In the genomic region with DNA sequence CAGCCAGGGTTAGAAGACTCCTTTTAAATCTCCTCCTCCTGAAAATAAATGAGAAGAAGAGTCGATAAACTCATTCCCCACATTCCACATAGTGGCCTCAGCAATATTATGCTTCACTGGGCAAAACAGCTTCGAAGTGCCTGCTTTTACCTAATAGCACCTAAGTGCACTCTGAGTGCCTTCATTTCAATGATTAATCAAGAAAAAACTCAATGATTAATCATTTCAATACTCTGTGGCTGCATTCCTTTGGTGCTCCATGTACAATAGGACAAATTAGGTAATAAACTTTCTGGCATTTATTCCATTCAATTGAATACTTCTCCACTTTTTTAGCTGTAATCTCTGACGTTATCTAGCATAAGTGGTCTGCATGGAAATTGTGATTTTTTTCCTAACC, we compare ENCODE assay signal across 15 cellular contexts.
DNase-seq lines count a peak whose midpoint lies in the region; ATAC-seq and TF ChIP-seq lines count a peak whose summit lies in the region.
"Had no signal": no experiment of that assay in that cellular context is flagged by ENCODE, and none has a peak within 500 bp of the region (broad histone marks: within the 10 kb centered on the region; RNA-seq: fewer than 3 reads in every experiment).

No MANE protein-coding gene starts in this region.

- peaks cover 8% of the 10 kb centered on the region for H3K27me3 Mint-ChIP-seq in stimulated activated naive CD8-positive, alpha-beta T cell treated with anti-CD3 and anti-CD28 coated beads, Interleukin-15, Interleukin-2, amounts not matched to agents 100 ng/mL and 50 ng/mL, for 24 hours
- H3K27me3 Mint-ChIP-seq in stimulated activated naive CD8-positive, alpha-beta T cell treated with anti-CD3 and anti-CD28 coated beads, Interleukin-15, amount 100 ng/mL, for 72 hours = peaks cover 16% of the 10 kb centered on the region

- peaks cover 57% of the 10 kb centered on the region for H3K4me1 Mint-ChIP-seq in stimulated activated naive CD8-positive, alpha-beta T cell treated with anti-CD3 and anti-CD28 coated beads, Interleukin-15, Interleukin-2, amounts not matched to agents 100 ng/mL and 50 ng/mL, for 24 hours (ENCODE audit: low read depth)
- H3K4me1 Mint-ChIP-seq in stimulated activated naive CD8-positive, alpha-beta T cell treated with anti-CD3 and anti-CD28 coated beads, Interleukin-15, amount 100 ng/mL, for 72 hours = peaks cover 58% of the 10 kb centered on the region

- intact Hi-C loops in mammary epithelial cell (cut with micrococcal nuclease) = loop anchor here (5.0 kb wide), 1 partner anchor 251 kb away; no protein-coding TSS in a partner anchor
- intact Hi-C loops in lower lobe of right lung (cut with DNase I) = no loop called here
- intact Hi-C loops in heart left ventricle (cut with DNase I) = no loop called here

- H3K4me1 ChIP-seq in mammary epithelial cell (ENCODE audit: insufficient read depth, low read length) (peaks cover 36% of the 10 kb centered on the region), lower lobe of right lung (peaks cover 9% of the 10 kb centered on the region), heart left ventricle (peaks cover 0 to 15% (median 5%) of the 10 kb centered on the region in 12 donors)

- no peak overlapping the region for H3K9ac ChIP-seq in mammary epithelial cell (ENCODE audit: insufficient read depth, low read length)

- WGBS in mammary epithelial cell (ENCODE audit: low coverage, missing lambda C conversion rate) = 2% methylated on average over 3 of the region's 3 CpGs
- 81 to 89% (median 86%) methylated on average over 3 of the region's 3 CpGs for whole genome bisulfite sequencing in heart left ventricle, 4 donors

- no peaks in the 10 kb centered on the region for H3K79me2 ChIP-seq in mammary epithelial cell (ENCODE audit: insufficient read depth, low read length)

- ATAC-seq in stimulated activated naive CD8-positive, alpha-beta T cell treated with anti-CD3 and anti-CD28 coated beads, Interleukin-15, amount 100 ng/mL, for 72 hours = no peak
- ATAC-seq in lower lobe of right lung = peak; percentile 61 to 78
- no peak for ATAC-seq in heart left ventricle
- no peak for ATAC-seq in HG02938 (IDR thresholded peaks at IDR 0.05; ENCODE audit: unreplicated experiment)
- no peak for ATAC-seq in HG03378 (IDR thresholded peaks at IDR 0.05; ENCODE audit: unreplicated experiment)

- peak overlapping the region; percentile 28 for H2AFZ ChIP-seq in mammary epithelial cell (ENCODE audit: low read depth, low read length)

- no peak overlapping the region for H3K4me3 Mint-ChIP-seq in stimulated activated naive CD8-positive, alpha-beta T cell treated with anti-CD3 and anti-CD28 coated beads, Interleukin-15, Interleukin-2, amounts not matched to agents 100 ng/mL and 50 ng/mL, for 24 hours
- no peak overlapping the region for H3K4me3 Mint-ChIP-seq in stimulated activated naive CD8-positive, alpha-beta T cell treated with anti-CD3 and anti-CD28 coated beads, Interleukin-15, amount 100 ng/mL, for 72 hours

- in situ Hi-C loops in mammary epithelial cell (cut with MboI; ENCODE audit: low sequenced_read_pairs in 2 of 2) = loop anchor here in 1 of 2 donors (10.0 kb wide), 1 partner anchor 248 kb away; no protein-coding TSS in a partner anchor

- peak overlapping the region; percentile 87 for H3K27ac ChIP-seq in mammary epithelial cell (ENCODE audit: insufficient read depth, low read depth, low read length)
- no peak overlapping the region for H3K27ac ChIP-seq in lower lobe of right lung
- no peak overlapping the region for H3K27ac ChIP-seq in heart left ventricle

- no peak for TF ChIP-seq POLR2A in heart left ventricle (IDR thresholded peaks at IDR 0.05)

- no peaks in the 10 kb centered on the region for H4K20me1 ChIP-seq in mammary epithelial cell (ENCODE audit: insufficient read depth, low read length)

- peaks cover 8% of the 10 kb centered on the region for H3K9me3 Mint-ChIP-seq in stimulated activated naive CD8-positive, alpha-beta T cell treated with anti-CD3 and anti-CD28 coated beads, Interleukin-15, Interleukin-2, amounts not matched to agents 100 ng/mL and 50 ng/mL, for 24 hours
- peaks cover 7 to 8% of the 10 kb centered on the region in 2 donors for H3K9me3 Mint-ChIP-seq in stimulated activated naive CD8-positive, alpha-beta T cell treated with anti-CD3 and anti-CD28 coated beads, Interleukin-15, amount 100 ng/mL, for 72 hours

- H3K36me3 ChIP-seq in mammary epithelial cell (ENCODE audit: insufficient read depth, low read length) (no peaks in the 10 kb centered on the region), lower lobe of right lung (no peaks in the 10 kb centered on the region), heart left ventricle (no peaks in the 10 kb centered on the region)

- H3K4me2 ChIP-seq in mammary epithelial cell (ENCODE audit: insufficient read depth, low read depth, low read length) = peak overlapping the region; percentile 46

- TF ChIP-seq CTCF in mammary epithelial cell (conservative IDR thresholded peaks at IDR 0.05 in 1 of 2, IDR thresholded peaks at IDR 0.05 in 1 of 2; ENCODE audit: extremely low read depth in 1 of 2, insufficient read depth in 1 of 2, low read depth in 1 of 2, low read length in 2 of 2) (no peak), lower lobe of right lung (IDR thresholded peaks at IDR 0.05) (no peak), heart left ventricle (IDR thresholded peaks at IDR 0.05) (no peak)

- CTCF ChIA-PET in mammary epithelial cell (lab: Charles Lee; ENCODE audit: low non-redundant PET) = interaction anchor here (0.6 kb wide), 2 partner anchors 28 to 38 kb away, joined by 5 to 9 read pairs; no protein-coding TSS in a partner anchor

- peak overlapping the region; percentile 92 for H3K27ac Mint-ChIP-seq in stimulated activated naive CD8-positive, alpha-beta T cell treated with anti-CD3 and anti-CD28 coated beads, Interleukin-15, Interleukin-2, amounts not matched to agents 100 ng/mL and 50 ng/mL, for 24 hours
- H3K27ac Mint-ChIP-seq in stimulated activated naive CD8-positive, alpha-beta T cell treated with anti-CD3 and anti-CD28 coated beads, Interleukin-15, amount 100 ng/mL, for 72 hours = no peak overlapping the region

- DNase-seq in stimulated activated naive CD8-positive, alpha-beta T cell treated with anti-CD3 and anti-CD28 coated beads, Interleukin-15, amount 100 ng/mL, for 72 hours = no peak
- DNase-seq in mammary epithelial cell (peak; percentile 83), lower lobe of right lung (no peak), heart left ventricle (no peak), dermis blood vessel endothelial cell (no peak)
- DNase-seq: activated CD4-positive, alpha-beta T cell treated with anti-CD3 and anti-CD28 coated beads for 1 hour; activated naive CD4-positive, alpha-beta T cell; GF-D8; GOT3; NCI-H524; occipital lobe; SHP77 treated with DMSO at 0.1 percent for 48 hours had no signal

- dilution Hi-C loops in mammary epithelial cell (cut with HindIII; ENCODE audit: low sequenced_read_pairs) = loop anchor here (5.0 to 10.0 kb wide), 2 partner anchors 41 to 248 kb away; no protein-coding TSS in a partner anchor

- BruUV-seq in mammary epithelial cell (replicated peaks; lab: Mats Ljungman, UMichigan) = no TSS peak

- H3K4me3 ChIP-seq in mammary epithelial cell (replicated peaks in 1 of 3; ENCODE audit: insufficient read depth in 1 of 3, low read depth in 2 of 3, low read length in 3 of 3) = no peak overlapping the region
- H3K4me3 ChIP-seq in lower lobe of right lung = no peak overlapping the region
- H3K4me3 ChIP-seq in heart left ventricle = no peak overlapping the region

- H3K36me3 Mint-ChIP-seq in stimulated activated naive CD8-positive, alpha-beta T cell treated with anti-CD3 and anti-CD28 coated beads, Interleukin-15, Interleukin-2, amounts not matched to agents 100 ng/mL and 50 ng/mL, for 24 hours (ENCODE audit: low read depth) = peaks cover 11% of the 10 kb centered on the region

- H3K27me3 ChIP-seq in mammary epithelial cell (ENCODE audit: insufficient read depth, low read length) = no peaks in the 10 kb centered on the region
- no peaks in the 10 kb centered on the region for H3K27me3 ChIP-seq in lower lobe of right lung (ENCODE audit: low read depth)
- no peaks in the 10 kb centered on the region for H3K27me3 ChIP-seq in heart left ventricle

- H3K9me3 ChIP-seq in mammary epithelial cell (replicated peaks; ENCODE audit: insufficient read depth, low read length) (no peaks in the 10 kb centered on the region), lower lobe of right lung (no peaks in the 10 kb centered on the region), heart left ventricle (peaks cover 0 to 5% (median 0%) of the 10 kb centered on the region in 12 donors)

Comparison
In these comparisons a context has a peak if more than half of its experiments do, and no peak if none do; other contexts are left out.
1. ATAC-seq: peak in lower lobe of right lung (2 of 2); none in stimulated activated naive CD8-positive, alpha-beta T cell treated with anti-CD3 and anti-CD28 coated beads, Interleukin-15, amount 100 ng/mL, for 72 hours (single experiment), heart left ventricle (0 of 4), HG02938 (single experiment) and HG03378 (single experiment).